Comparison of ENCODE assay signal across 2 cellular contexts in genomic region chr10:31940839-31941653, GRCh38.
TF ChIP-seq lines count a peak whose summit lies in the region.

No MANE protein-coding gene starts in this region.

TF ChIP-seq in HEK293, 187 proteins besides CTCF, POLR2A, EP300 and RAD21 (continued from another document and continues in another):
- TF ChIP-seq ZNF639 (tag by site-specific recombination; IDR thresholded peaks at IDR 0.05) (no peak), ZNF596 (tag by site-specific recombination; IDR thresholded peaks at IDR 0.05) (no peak), PRDM4 (tag by site-specific recombination; IDR thresholded peaks at IDR 0.05) (no peak), ZNF785 (tag by site-specific recombination; IDR thresholded peaks at IDR 0.05) (no peak), ZNF473 (tag by site-specific recombination; IDR thresholded peaks at IDR 0.05) (no peak), ZNF140 (tag by site-specific recombination; IDR thresholded peaks at IDR 0.05) (no peak), KLF16 (tag by site-specific recombination; IDR thresholded peaks at IDR 0.05) (no peak), TRIM28 (IDR thresholded peaks at IDR 0.05; ENCODE audit: borderline replicate concordance, low read length) (no peak), ZNF777 (tag by site-specific recombination; IDR thresholded peaks at IDR 0.05; ENCODE audit: borderline replicate concordance) (no peak), ZNF660 (tag by site-specific recombination; IDR thresholded peaks at IDR 0.05) (peak; percentile 63; the same call in 1 of the 2 replicates), ZNF837 (tag by site-specific recombination; IDR thresholded peaks at IDR 0.05) (no peak), ZBTB26 (tag by site-specific recombination; optimal IDR thresholded peaks at IDR 0.05) (no peak), ZSCAN23 (tag by site-specific recombination; IDR thresholded peaks at IDR 0.05) (no peak)
- TF ChIP-seq, protein P1, sequence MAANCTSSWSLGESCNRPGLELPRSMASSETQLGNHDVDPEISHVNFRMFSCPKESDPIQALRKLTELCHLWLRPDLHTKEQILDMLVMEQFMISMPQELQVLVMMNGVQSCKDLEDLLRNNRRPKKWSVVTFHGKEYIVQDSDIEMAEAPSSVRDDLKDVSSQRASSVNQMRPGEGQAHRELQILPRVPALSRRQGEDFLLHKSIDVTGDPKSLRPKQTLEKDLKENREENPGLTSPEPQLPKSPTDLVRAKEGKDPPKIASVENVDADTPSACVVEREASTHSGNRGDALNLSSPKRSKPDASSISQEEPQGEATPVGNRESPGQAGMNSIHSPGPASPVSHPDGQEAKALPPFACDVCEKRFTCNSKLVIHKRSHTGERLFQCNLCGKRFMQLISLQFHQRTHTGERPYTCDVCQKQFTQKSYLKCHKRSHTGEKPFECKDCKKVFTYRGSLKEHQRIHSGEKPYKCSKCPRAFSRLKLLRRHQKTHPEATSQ (tag by site-specific recombination; IDR thresholded peaks at IDR 0.05), result no peak
- TF ChIP-seq, protein P2, sequence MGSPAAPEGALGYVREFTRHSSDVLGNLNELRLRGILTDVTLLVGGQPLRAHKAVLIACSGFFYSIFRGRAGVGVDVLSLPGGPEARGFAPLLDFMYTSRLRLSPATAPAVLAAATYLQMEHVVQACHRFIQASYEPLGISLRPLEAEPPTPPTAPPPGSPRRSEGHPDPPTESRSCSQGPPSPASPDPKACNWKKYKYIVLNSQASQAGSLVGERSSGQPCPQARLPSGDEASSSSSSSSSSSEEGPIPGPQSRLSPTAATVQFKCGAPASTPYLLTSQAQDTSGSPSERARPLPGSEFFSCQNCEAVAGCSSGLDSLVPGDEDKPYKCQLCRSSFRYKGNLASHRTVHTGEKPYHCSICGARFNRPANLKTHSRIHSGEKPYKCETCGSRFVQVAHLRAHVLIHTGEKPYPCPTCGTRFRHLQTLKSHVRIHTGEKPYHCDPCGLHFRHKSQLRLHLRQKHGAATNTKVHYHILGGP (tag by site-specific recombination; IDR thresholded peaks at IDR 0.05), result no peak
- TF ChIP-seq, protein P3, sequence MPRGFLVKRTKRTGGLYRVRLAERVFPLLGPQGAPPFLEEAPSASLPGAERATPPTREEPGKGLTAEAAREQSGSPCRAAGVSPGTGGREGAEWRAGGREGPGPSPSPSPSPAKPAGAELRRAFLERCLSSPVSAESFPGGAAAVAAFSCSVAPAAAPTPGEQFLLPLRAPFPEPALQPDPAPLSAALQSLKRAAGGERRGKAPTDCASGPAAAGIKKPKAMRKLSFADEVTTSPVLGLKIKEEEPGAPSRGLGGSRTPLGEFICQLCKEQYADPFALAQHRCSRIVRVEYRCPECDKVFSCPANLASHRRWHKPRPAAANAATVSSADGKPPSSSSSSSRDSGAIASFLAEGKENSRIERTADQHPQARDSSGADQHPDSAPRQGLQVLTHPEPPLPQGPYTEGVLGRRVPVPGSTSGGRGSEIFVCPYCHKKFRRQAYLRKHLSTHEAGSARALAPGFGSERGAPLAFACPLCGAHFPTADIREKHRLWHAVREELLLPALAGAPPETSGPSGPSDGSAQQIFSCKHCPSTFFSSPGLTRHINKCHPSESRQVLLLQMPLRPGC (tag by site-specific recombination; IDR thresholded peaks at IDR 0.05), result peak; percentile 89

TF ChIP-seq in WTC11, 78 proteins besides CTCF, POLR2A, EP300 and RAD21 (continued from another document):
- TF ChIP-seq ATF6 (CRISPR knock-in tag; IDR thresholded peaks at IDR 0.05) (no peak), FOXP1 (CRISPR knock-in tag; IDR thresholded peaks at IDR 0.05; ENCODE audit: borderline replicate concordance) (no peak), JUN (CRISPR knock-in tag; IDR thresholded peaks at IDR 0.05) (no peak), MYBL2 (CRISPR knock-in tag; IDR thresholded peaks at IDR 0.05) (no peak)
- TF ChIP-seq, protein P4, sequence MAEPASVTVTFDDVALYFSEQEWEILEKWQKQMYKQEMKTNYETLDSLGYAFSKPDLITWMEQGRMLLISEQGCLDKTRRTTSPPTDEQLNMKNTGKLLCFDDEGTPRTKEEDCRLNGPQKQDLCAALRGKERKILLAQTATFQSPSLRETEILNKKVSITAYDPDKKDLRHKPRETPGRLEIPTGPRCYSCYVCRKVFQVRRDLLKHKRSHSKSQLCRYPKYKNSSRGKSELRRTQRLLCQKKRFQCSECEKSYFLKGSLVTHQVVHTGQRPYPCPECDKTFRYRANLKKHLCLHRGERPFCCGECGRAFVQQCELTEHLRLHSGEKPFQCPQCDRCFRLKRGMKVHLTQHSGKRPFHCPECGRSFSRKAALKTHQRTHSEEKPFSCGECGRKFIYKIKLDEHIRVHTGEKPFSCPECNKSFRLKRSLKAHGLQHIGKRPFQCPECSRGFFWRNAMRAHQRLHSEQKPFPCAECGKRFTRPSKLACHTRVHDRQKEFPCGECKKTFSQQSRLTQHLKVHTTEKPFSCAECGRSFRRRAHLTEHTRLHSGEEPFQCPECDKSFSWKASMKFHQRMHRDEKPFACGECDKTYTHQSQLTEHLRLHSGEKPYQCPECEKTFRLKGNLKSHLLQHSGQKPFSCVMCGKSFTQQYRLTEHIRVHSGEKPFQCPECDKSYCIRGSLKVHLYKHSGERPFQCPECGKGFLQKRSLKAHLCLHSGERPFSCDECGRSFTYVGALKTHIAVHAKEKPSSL (CRISPR knock-in tag; conservative IDR thresholded peaks at IDR 0.05), result no peak
